14 cellular contexts compared by ENCODE assay signal in genomic region chr12:53993397-53994267, GRCh38. TPM values are rescaled to one million over a fixed set of nuclear protein-coding genes. Genes with fewer than 3 reads are reported as not detected.
DNase-seq lines count a peak whose midpoint lies in the region; ATAC-seq and TF ChIP-seq lines count a peak whose summit lies in the region.
"Had no signal": no experiment of that assay in that cellular context is flagged by ENCODE, and none has a peak within 500 bp of the region (broad histone marks: within the 10 kb centered on the region; RNA-seq: fewer than 3 reads in every experiment).

No MANE protein-coding gene starts in this region.

- peaks cover 44% of the 10 kb centered on the region for H3K4me1 Mint-ChIP-seq in activated CD4-positive, alpha-beta T cell treated with anti-CD3 and anti-CD28 coated beads for 36 hours

- no peak for ATAC-seq in activated CD4-positive, alpha-beta T cell treated with anti-CD3 and anti-CD28 coated beads for 36 hours
- ATAC-seq in Panc1 (no peak), gastrocnemius medialis (no peak)
- ATAC-seq: activated naive CD4-positive, alpha-beta T cell treated with anti-CD3 and anti-CD28 coated beads, Interleukin-2, amount 50 U/mL, for 72 hours had no signal

- CTCF ChIA-PET in activated CD4-positive, alpha-beta T cell treated with anti-CD3 and anti-CD28 coated beads for 36 hours (lab: Charles Lee) = interaction anchor here (0.6 to 1.4 kb wide), 3 partner anchors 9 to 198 kb away, joined by 3 to 5 read pairs (median 3); partner anchors contain the start of gene HOXC10
- CTCF ChIA-PET in Panc1 (lab: Charles Lee) = interaction anchor here (1.2 kb wide), 1 partner anchor 11 kb away, joined by 3 read pairs; no protein-coding TSS in a partner anchor

- H3K27me3 ChIP-seq in Panc1 (ENCODE audit: control insufficient read depth, insufficient read depth, low read length) = no peaks in the 10 kb centered on the region
- no peaks in the 10 kb centered on the region for H3K27me3 ChIP-seq in gastrocnemius medialis

- H3K4me3 Mint-ChIP-seq in activated CD4-positive, alpha-beta T cell treated with anti-CD3 and anti-CD28 coated beads for 36 hours = peak overlapping the region; percentile 34

- peaks cover 15% of the 10 kb centered on the region for H3K4me1 ChIP-seq in Panc1 (ENCODE audit: control insufficient read depth, insufficient read depth, low read length)
- peaks cover 50 to 55% of the 10 kb centered on the region in 2 donors for H3K4me1 ChIP-seq in gastrocnemius medialis

- H3K27me3 Mint-ChIP-seq in activated CD4-positive, alpha-beta T cell treated with anti-CD3 and anti-CD28 coated beads for 36 hours = peaks cover 85% of the 10 kb centered on the region

- TF ChIP-seq CTCF in Panc1 (IDR thresholded peaks at IDR 0.05) (no peak), fibroblast of mammary gland (conservative IDR thresholded peaks at IDR 0.05; ENCODE audit: control insufficient read depth, insufficient read depth, low read depth, low read length) (no peak), gastrocnemius medialis (IDR thresholded peaks at IDR 0.05 in 4 of 5, conservative IDR thresholded peaks at IDR 0.05 in 1 of 5) (no peak)

- no TSS peak for BruUV-seq in Panc1 (replicated peaks; lab: Mats Ljungman, UMichigan)

- H3K36me3 ChIP-seq in Panc1 (ENCODE audit: control insufficient read depth, insufficient read depth, low read length) = no peaks in the 10 kb centered on the region; the same call in 1 of the 2 replicates
- H3K36me3 ChIP-seq in gastrocnemius medialis = no peaks in the 10 kb centered on the region
- H3K36me3 ChIP-seq: thoracic aorta had no signal

- no peaks in the 10 kb centered on the region for H3K36me3 Mint-ChIP-seq in activated CD4-positive, alpha-beta T cell treated with anti-CD3 and anti-CD28 coated beads for 36 hours (ENCODE audit: low read depth)

- H3K27ac Mint-ChIP-seq in activated CD4-positive, alpha-beta T cell treated with anti-CD3 and anti-CD28 coated beads for 36 hours = no peak overlapping the region
- H3K27ac Mint-ChIP-seq: activated naive CD4-positive, alpha-beta T cell treated with anti-CD3 and anti-CD28 coated beads, Interleukin-2, amount 50 U/mL, for 72 hours had no signal

- H3K9me3 ChIP-seq in Panc1 (ENCODE audit: control insufficient read depth, insufficient read depth, low read depth, low read length) (no peaks in the 10 kb centered on the region), gastrocnemius medialis (no peaks in the 10 kb centered on the region)
- H3K9me3 ChIP-seq: thoracic aorta had no signal

- no peaks in the 10 kb centered on the region for H3K9me3 Mint-ChIP-seq in activated CD4-positive, alpha-beta T cell treated with anti-CD3 and anti-CD28 coated beads for 36 hours (ENCODE audit: low read depth)
- H3K9me3 Mint-ChIP-seq: activated naive CD4-positive, alpha-beta T cell treated with anti-CD3 and anti-CD28 coated beads, Interleukin-2, amount 50 U/mL, for 72 hours had no signal

- POLR2A ChIA-PET in activated CD4-positive, alpha-beta T cell treated with anti-CD3 and anti-CD28 coated beads for 36 hours (lab: Charles Lee) = no interaction called here
- POLR2A ChIA-PET in Panc1 (lab: Charles Lee) = interaction anchor here (0.6 kb wide), 2 partner anchors 11 to 55 kb away, joined by 4 to 5 read pairs; partner anchors contain the start of gene HOXC13

- intact Hi-C loops in activated CD4-positive, alpha-beta T cell treated with anti-CD3 and anti-CD28 coated beads for 36 hours (cut with DNase I, micrococcal nuclease) = loop anchor here in 1 of 2 experiments (5.0 kb wide), 1 partner anchor 59 kb away; the partner anchor contains the start of gene HOXC4
- intact Hi-C loops in Panc1 (cut with micrococcal nuclease; ENCODE audit: unreplicated experiment) (loop anchor here (10.0 kb wide), 1 partner anchor 609 kb away; the partner anchor contains the start of gene SP1), gastrocnemius medialis (cut with DNase I; ENCODE audit: low total_unique reads) (loop anchor here (10.0 kb wide), 2 partner anchors 949 to 1731 kb away; partner anchors contain the start of genes CD63 and RDH5)

- no peak for TF ChIP-seq POLR2A in gastrocnemius medialis (IDR thresholded peaks at IDR 0.05)

- in situ Hi-C loops in Panc1 (cut with HindIII; ENCODE audit: low pct_unique_long_range_greater_than_20kb, low sequenced_read_pairs) (no loop called here), gastrocnemius medialis (cut with MboI; ENCODE audit: low sequenced_read_pairs in 4 of 4) (loop anchor here in 3 of 4 donors (25.0 kb wide), 3 partner anchors 219 to 1719 kb away; partner anchors contain the start of genes GPR84 (in 2 of the 3), BLOC1S1 (in 1 of the 3), ITGA7 (in 1 of the 3) and RDH5 (in 1 of the 3))

- peak overlapping the region; percentile 66 to 67 for H3K4me3 ChIP-seq in Panc1 (ENCODE audit: low read depth in 2 of 2, low read length in 2 of 2)
- H3K4me3 ChIP-seq in fibroblast of mammary gland (ENCODE audit: control insufficient read depth, low read depth, low read length) = peak overlapping the region; percentile 49
- peak overlapping the region; percentile 64 to 88 (median 80) for H3K4me3 ChIP-seq in gastrocnemius medialis

- peak overlapping the region; percentile 99 for H3K27ac ChIP-seq in Panc1 (ENCODE audit: low read length)
- peak overlapping the region; percentile 94 to 100 (median 98) for H3K27ac ChIP-seq in gastrocnemius medialis
- H3K27ac ChIP-seq: thoracic aorta had no signal

- no peak for DNase-seq in activated CD4-positive, alpha-beta T cell treated with anti-CD3 and anti-CD28 coated beads for 36 hours
- DNase-seq in activated CD4-positive, alpha-beta T cell treated with anti-CD3 and anti-CD28 coated beads, Interleukin-2, amount 50 U/mL, for 48 hours = no peak
- DNase-seq in Panc1 (ENCODE audit: low read depth, low spot score) (no peak), fibroblast of mammary gland (ENCODE audit: low read depth) (no peak), gastrocnemius medialis (no peak), DMS79 treated with DMSO at 0.1 percent for 48 hours (lab: John Stamatoyannopoulos, UW) (no peak), GOT3 (lab: John Stamatoyannopoulos, UW) (no peak), OCI-M2 (lab: John Stamatoyannopoulos, UW; ENCODE audit: unreplicated experiment) (no peak)
- DNase-seq: activated CD4-positive, CD25-positive, alpha-beta regulatory T cell; dermis blood vessel endothelial cell; RPMI8226 had no signal

RNA-seq across cellular contexts. Expression of gene HOXC9, which starts 6.3 kb away (rescaled TPM):
- total RNA-seq in activated CD4-positive, alpha-beta T cell treated with anti-CD3 and anti-CD28 coated beads for 36 hours = not detected
- total RNA-seq in Panc1 (2021; ENCODE audit: unreplicated experiment) (37.2 TPM), gastrocnemius medialis (10 to 100 TPM; 13.6 to 37.7 (median 26.3) TPM)
- 41.2 TPM for polyA plus RNA-seq in Panc1 (2012; ENCODE audit: insufficient read length)
- total RNA-seq: activated naive CD4-positive, alpha-beta T cell treated with anti-CD3 and anti-CD28 coated beads, Interleukin-2, amount 50 U/mL, for 72 hours; pulmonary artery endothelial cell; thoracic aorta had no signal

RNA-seq across cellular contexts. Expression of gene HOXC10, which starts 8.7 kb away (rescaled TPM):
- not detected for total RNA-seq in activated CD4-positive, alpha-beta T cell treated with anti-CD3 and anti-CD28 coated beads for 36 hours
- total RNA-seq in Panc1 (2021; ENCODE audit: unreplicated experiment) (154 TPM), gastrocnemius medialis (10 to 100 TPM; 23.9 to 48.3 (median 40.3) TPM)
- polyA plus RNA-seq in Panc1 (2012; ENCODE audit: insufficient read length) = 178 TPM
- total RNA-seq: activated naive CD4-positive, alpha-beta T cell treated with anti-CD3 and anti-CD28 coated beads, Interleukin-2, amount 50 U/mL, for 72 hours; pulmonary artery endothelial cell; thoracic aorta had no signal

RNA-seq across cellular contexts. Expression of gene HOXC8, which starts 15.2 kb away (rescaled TPM):
- not detected for total RNA-seq in activated CD4-positive, alpha-beta T cell treated with anti-CD3 and anti-CD28 coated beads for 36 hours
- total RNA-seq in Panc1 (2021; ENCODE audit: unreplicated experiment) (15.3 TPM), gastrocnemius medialis (1 to 10 TPM; 3.3 to 4.9 (median 3.8) TPM)
- 9.5 TPM for polyA plus RNA-seq in Panc1 (2012; ENCODE audit: insufficient read length)
- total RNA-seq: activated naive CD4-positive, alpha-beta T cell treated with anti-CD3 and anti-CD28 coated beads, Interleukin-2, amount 50 U/mL, for 72 hours; dermis blood vessel endothelial cell; pulmonary artery endothelial cell; thoracic aorta had no signal

RNA-seq across cellular contexts. Expression of gene HOTAIR, which starts 18.9 kb away (rescaled TPM):
- not detected for total RNA-seq in activated CD4-positive, alpha-beta T cell treated with anti-CD3 and anti-CD28 coated beads for 36 hours
- total RNA-seq in Panc1 (2021; ENCODE audit: unreplicated experiment) = 31.7 TPM
- polyA plus RNA-seq in Panc1 (2012; ENCODE audit: insufficient read length) = 25.6 TPM
- total RNA-seq in gastrocnemius medialis = under 1 TPM in 3 of 4 donors, not detected in 1; 0.35 to 0.83 (median 0.56) TPM
- total RNA-seq: activated naive CD4-positive, alpha-beta T cell treated with anti-CD3 and anti-CD28 coated beads, Interleukin-2, amount 50 U/mL, for 72 hours; dermis blood vessel endothelial cell; pulmonary artery endothelial cell; thoracic aorta had no signal

RNA-seq across cellular contexts. Expression of gene HOXC11, which starts 20.7 kb away (rescaled TPM):
- total RNA-seq in activated CD4-positive, alpha-beta T cell treated with anti-CD3 and anti-CD28 coated beads for 36 hours = not detected
- 17.0 TPM for total RNA-seq in Panc1 (2021; ENCODE audit: unreplicated experiment)
- polyA plus RNA-seq in Panc1 (2012; ENCODE audit: insufficient read length) = 19.6 TPM
- 1 to 10 TPM in 1 of 4 donors, under 1 TPM in 3; 0.24 to 1.1 (median 0.44) TPM for total RNA-seq in gastrocnemius medialis
- total RNA-seq: activated naive CD4-positive, alpha-beta T cell treated with anti-CD3 and anti-CD28 coated beads, Interleukin-2, amount 50 U/mL, for 72 hours; dermis blood vessel endothelial cell; pulmonary artery endothelial cell; thoracic aorta had no signal

Comparison
In these comparisons a context has a peak if more than half of its experiments do, and no peak if none do; other contexts are left out.
1. RNA of gene HOXC9, which starts 6.3 kb away (total RNA-seq): 37.2 TPM in Panc1 (single experiment) and 13.6 to 37.7 TPM in gastrocnemius medialis; not detected in activated CD4-positive, alpha-beta T cell treated with anti-CD3 and anti-CD28 coated beads for 36 hours; every median in the first group is over 10 times any median in the second.
2. RNA of gene HOXC10, which starts 8.7 kb away (total RNA-seq): 154 TPM in Panc1 (single experiment) and 23.9 to 48.3 TPM in gastrocnemius medialis; not detected in activated CD4-positive, alpha-beta T cell treated with anti-CD3 and anti-CD28 coated beads for 36 hours; every median in the first group is over 10 times any median in the second.
3. RNA of gene HOXC8, which starts 15.2 kb away (total RNA-seq): 15.3 TPM in Panc1 (single experiment) and 3.3 to 4.9 TPM in gastrocnemius medialis; not detected in activated CD4-positive, alpha-beta T cell treated with anti-CD3 and anti-CD28 coated beads for 36 hours; every median in the first group is over 4 times any median in the second.
4. Peak in every context shown above with its lines, with median percentiles within 50 percentile points of each other: H3K4me3 ChIP-seq.